ENCODE assay signal across 30 cellular contexts in genomic region chr5:26278078-26278477, GRCh38.
"Had no signal": no experiment of that assay in that cellular context is flagged by ENCODE, and none has a peak within 500 bp of the region (broad histone marks: within the 10 kb centered on the region; RNA-seq: fewer than 3 reads in every experiment).

No MANE protein-coding gene starts in this region.

- H3K27ac ChIP-seq: left lung, lower lobe of right lung, ovary, prostate gland, sigmoid colon, spleen, suprapubic skin, thoracic aorta, tibial artery, upper lobe of right lung had no signal

- H3K27ac Mint-ChIP-seq: immature natural killer cell; mesothelial cell of epicardium; naive B cell; natural killer cell; nephron progenitor cell; stimulated activated effector memory CD8-positive, alpha-beta T cell treated with anti-CD3 and anti-CD28 coated beads, Interleukin-12 subunit alpha, Interleukin-12 subunit beta, amount 100 ng/mL, for 72 hours; stimulated activated naive CD8-positive, alpha-beta T cell treated with anti-CD3 and anti-CD28 coated beads, Interleukin-15, Interleukin-2, amounts not matched to agents 100 ng/mL and 50 ng/mL, for 24 hours had no signal

- H3K4me1 Mint-ChIP-seq: immature natural killer cell; mesothelial cell of epicardium; naive B cell; natural killer cell; nephron progenitor cell; stimulated activated effector memory CD8-positive, alpha-beta T cell treated with anti-CD3 and anti-CD28 coated beads, Interleukin-12 subunit alpha, Interleukin-12 subunit beta, amount 100 ng/mL, for 72 hours had no signal

- FAIRE-seq: islet of Langerhans, kidney, small intestine, urothelium cell line had no signal

- DNase-seq: hypothalamus; immature natural killer cell; kidney; left colon; left lung; lower lobe of right lung; mammary epithelial cell; mesendoderm; naive B cell; natural killer cell; nephron progenitor cell; ovary; retina; right cardiac atrium; sigmoid colon; small intestine; spleen; stimulated activated CD4-positive, alpha-beta T cell treated with anti-CD3 and anti-CD28 coated beads, Interleukin-4, amount 100 ng/mL, for 24 hours; stimulated activated naive CD4-positive, alpha-beta T cell; tibial artery; trophoblast cell; upper lobe of right lung had no signal

- H3K9me3 Mint-ChIP-seq: nephron progenitor cell had no signal

- H3K36me3 Mint-ChIP-seq: immature natural killer cell; mesothelial cell of epicardium; naive B cell; stimulated activated effector memory CD8-positive, alpha-beta T cell treated with anti-CD3 and anti-CD28 coated beads, Interleukin-12 subunit alpha, Interleukin-12 subunit beta, amount 100 ng/mL, for 72 hours had no signal

- H3K27me3 ChIP-seq: left lung, ovary, sigmoid colon, spleen, suprapubic skin, tibial artery, upper lobe of right lung had no signal

- H3K4me1 ChIP-seq: left lung, lower lobe of right lung, prostate gland, sigmoid colon, spleen, suprapubic skin, tibial artery, upper lobe of right lung had no signal

- H3K36me3 ChIP-seq: left lung, lower lobe of right lung, ovary, prostate gland, sigmoid colon, spleen, suprapubic skin, thoracic aorta, tibial artery, upper lobe of right lung had no signal

- ATAC-seq: left colon; left lung; lower lobe of right lung; natural killer cell; right cardiac atrium; stimulated activated effector memory CD8-positive, alpha-beta T cell treated with anti-CD3 and anti-CD28 coated beads, Interleukin-12 subunit alpha, Interleukin-12 subunit beta, amount 100 ng/mL, for 72 hours; upper lobe of right lung had no signal

- H3K27me3 Mint-ChIP-seq: naive B cell; stimulated activated naive CD8-positive, alpha-beta T cell treated with anti-CD3 and anti-CD28 coated beads, Interleukin-15, Interleukin-2, amounts not matched to agents 100 ng/mL and 50 ng/mL, for 24 hours had no signal

- H3K9me3 ChIP-seq: lower lobe of right lung, ovary, prostate gland, sigmoid colon, suprapubic skin, thoracic aorta, tibial artery, upper lobe of right lung had no signal

- H3K4me3 ChIP-seq: left lung, lower lobe of right lung, ovary, prostate gland, sigmoid colon, spleen, suprapubic skin, thoracic aorta, tibial artery, upper lobe of right lung had no signal

- H3K4me3 Mint-ChIP-seq: immature natural killer cell; mesothelial cell of epicardium; naive B cell; natural killer cell; nephron progenitor cell; stimulated activated effector memory CD8-positive, alpha-beta T cell treated with anti-CD3 and anti-CD28 coated beads, Interleukin-12 subunit alpha, Interleukin-12 subunit beta, amount 100 ng/mL, for 72 hours; stimulated activated naive CD8-positive, alpha-beta T cell treated with anti-CD3 and anti-CD28 coated beads, Interleukin-15, Interleukin-2, amounts not matched to agents 100 ng/mL and 50 ng/mL, for 24 hours had no signal
